ENCODE assay signal across 13 cellular contexts in the genomic region with DNA sequence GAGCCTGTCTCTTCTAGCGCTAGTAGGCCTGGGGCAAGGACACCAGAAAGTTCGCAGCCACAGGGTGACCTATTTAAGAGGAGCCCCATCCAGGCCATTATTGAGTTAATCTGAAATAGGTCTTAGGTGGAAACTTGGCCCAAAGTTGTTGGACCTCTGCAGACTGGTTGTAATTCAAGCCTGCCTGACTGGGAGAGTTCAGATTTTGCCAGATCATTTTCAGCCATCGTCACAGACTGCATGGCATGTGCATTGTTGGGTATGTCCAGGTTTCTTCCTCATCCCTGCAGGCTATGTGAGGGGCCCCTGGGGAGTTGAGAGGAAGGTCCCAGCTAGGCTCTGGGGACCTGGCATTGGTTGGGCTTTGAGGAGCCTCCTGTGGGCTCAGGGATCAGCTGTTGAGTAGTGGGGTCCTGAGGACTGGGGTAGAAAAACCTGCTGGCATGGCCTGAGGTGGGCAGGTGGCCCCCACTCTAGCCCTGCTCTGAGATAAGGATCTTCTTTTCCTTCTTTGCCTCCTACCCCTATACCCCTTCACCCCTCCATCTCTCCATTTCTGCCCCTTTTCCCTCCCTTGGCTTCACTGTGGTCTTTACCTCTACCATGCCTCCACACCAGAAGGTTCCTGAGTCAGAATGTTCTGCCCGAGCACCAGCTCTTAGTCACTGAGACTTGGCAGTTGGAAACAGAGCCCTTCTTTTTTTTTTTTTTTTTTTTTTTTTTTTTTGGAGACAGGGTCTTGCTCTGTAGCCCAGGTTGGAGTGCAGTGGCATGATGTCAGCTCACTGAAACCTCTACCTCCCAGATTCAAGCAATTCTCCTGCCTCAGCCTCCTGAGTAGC.
"Had no signal": no experiment of that assay in that cellular context is flagged by ENCODE, and none has a peak within 500 bp of the region (broad histone marks: within the 10 kb centered on the region; RNA-seq: fewer than 3 reads in every experiment).

No MANE protein-coding gene starts in this region.

- DNase-seq: activated CD4-positive, alpha-beta T cell treated with anti-CD3 and anti-CD28 coated beads, Interleukin-2, amount 50 U/mL, for 4 hours; activated CD4-positive, CD25-positive, alpha-beta regulatory T cell treated with anti-CD3 and anti-CD28 coated beads, Interleukin-2, amount 50 U/mL, for 72 hours; central memory CD4-positive, alpha-beta T cell; effector memory CD8-positive, alpha-beta T cell; hypothalamus; naive B cell; stimulated activated CD4-positive, alpha-beta T cell treated with anti-CD3 and anti-CD28 coated beads, Interleukin-15, amount 100 ng/mL, for 24 hours; stimulated activated CD4-positive, alpha-beta T cell treated with anti-CD3 and anti-CD28 coated beads, Interleukin-4, amount 100 ng/mL, for 24 hours; T-helper 2 cell; thyroid gland had no signal

- H3K27ac ChIP-seq: epithelial cell of prostate, neutrophil, thyroid gland had no signal

- H3K4me3 ChIP-seq: lung, thyroid gland had no signal

- H3K36me3 ChIP-seq: neutrophil, thyroid gland had no signal

- ATAC-seq: effector memory CD8-positive, alpha-beta T cell had no signal

- H3K4me1 ChIP-seq: thyroid gland had no signal

- H3K27me3 ChIP-seq: neutrophil, thyroid gland had no signal

- H3K9me3 ChIP-seq: neutrophil, thyroid gland had no signal
